In the genomic region with DNA sequence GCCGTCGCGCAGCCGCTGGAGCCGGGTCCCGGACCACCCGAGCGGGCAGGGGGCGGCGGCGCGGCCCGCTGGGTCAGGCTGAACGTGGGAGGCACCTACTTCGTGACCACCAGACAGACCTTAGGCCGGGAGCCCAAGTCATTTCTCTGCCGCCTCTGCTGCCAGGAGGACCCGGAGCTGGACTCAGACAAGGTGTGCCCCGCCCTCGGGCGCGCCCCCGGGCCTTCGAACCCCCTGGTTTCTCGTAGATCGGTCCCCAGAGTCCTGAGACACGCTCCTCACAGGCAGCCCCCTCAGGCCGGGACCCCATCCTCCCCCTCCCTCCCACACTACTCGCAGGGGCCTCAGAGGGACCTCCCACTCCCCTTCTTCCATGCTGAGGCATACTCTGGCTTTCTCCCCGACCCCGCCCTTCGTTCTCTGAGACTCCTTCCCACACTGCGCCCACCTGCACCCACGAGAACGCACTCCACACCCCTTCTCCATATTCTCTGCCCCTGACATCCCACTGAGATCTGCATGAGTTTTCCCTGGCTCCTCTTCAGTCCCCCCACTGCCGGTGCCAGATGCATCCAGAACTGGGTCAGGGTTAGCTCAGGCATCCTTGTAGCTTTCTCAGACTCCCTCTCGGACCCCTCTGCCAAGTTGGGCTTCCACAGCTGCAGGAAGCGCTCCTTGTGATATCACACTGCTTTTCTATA, we compare ENCODE assay signal across 8 cellular contexts. TPM values are rescaled to one million over a fixed set of nuclear protein-coding genes. Genes with fewer than 3 reads are reported as not detected.
DNase-seq lines count a peak whose midpoint lies in the region; ATAC-seq and TF ChIP-seq lines count a peak whose summit lies in the region.

No MANE protein-coding gene starts in this region.

- no peaks in the 10 kb centered on the region for H3K27me3 Mint-ChIP-seq in Calu3 (ENCODE audit: unreplicated experiment)

- ATAC-seq in GM21723 (IDR thresholded peaks at IDR 0.05; ENCODE audit: unreplicated experiment) (peak; percentile 20), HG03378 (IDR thresholded peaks at IDR 0.05; ENCODE audit: unreplicated experiment) (no peak)

- H3K9ac ChIP-seq in iPS-20b (ENCODE audit: low read depth, low read length), result peak overlapping the region; percentile 79

- H3K9me3 Mint-ChIP-seq in Calu3 (ENCODE audit: low read depth, unreplicated experiment), result no peaks in the 10 kb centered on the region

- BruUV-seq in Calu3 (replicated peaks; lab: Mats Ljungman, UMichigan), result no TSS peak

- H3K27me3 ChIP-seq in iPS-20b (ENCODE audit: insufficient read depth, low read length), result no peaks in the 10 kb centered on the region

- H3K4me3 ChIP-seq in astrocyte of the cerebellum (ENCODE audit: low read depth, low read length), result peak overlapping the region; percentile 92
- peak overlapping the region; percentile 92 for H3K4me3 ChIP-seq in iPS-20b (ENCODE audit: low read length)
- peak overlapping the region; percentile 67 to 96 (median 82) for H3K4me3 ChIP-seq in skin epidermis

- H3K4me1 Mint-ChIP-seq in Calu3 (ENCODE audit: low read depth, unreplicated experiment), result peaks cover 24% of the 10 kb centered on the region

- peaks cover 39% of the 10 kb centered on the region for H3K36me3 ChIP-seq in iPS-20b (ENCODE audit: insufficient read depth, low read depth, low read length)

- in situ Hi-C loops in astrocyte of the cerebellum (cut with HindIII; ENCODE audit: low sequenced_read_pairs), result no loop called here

- peak; percentile 24 for DNase-seq in Calu3
- DNase-seq in NCI-H69 (lab: John Stamatoyannopoulos, UW), result peak; percentile 43
- no peak for DNase-seq in astrocyte of the cerebellum (ENCODE audit: low read depth)
- DNase-seq in NCI-H1105 treated with DMSO at 0.1 percent for 48 hours (lab: John Stamatoyannopoulos, UW), result no peak

- H3K4me3 Mint-ChIP-seq in Calu3 (ENCODE audit: low read depth, unreplicated experiment), result peak overlapping the region; percentile 99

- CTCF ChIA-PET in Calu3 (lab: Charles Lee), result interaction anchor here (1.3 kb wide), 1 partner anchor 86 kb away, joined by 5 read pairs; no protein-coding TSS in a partner anchor

- no peak for TF ChIP-seq CTCF in Calu3 (IDR thresholded peaks at IDR 0.05; ENCODE audit: unreplicated experiment)
- no peak for TF ChIP-seq CTCF in astrocyte of the cerebellum (IDR thresholded peaks at IDR 0.05; ENCODE audit: low read depth, low read length, missing control alignments)

- peaks cover 19% of the 10 kb centered on the region; the same call in 1 of the 2 replicates for H3K4me1 ChIP-seq in iPS-20b (ENCODE audit: insufficient read depth, low read length)

- H3K36me3 Mint-ChIP-seq in Calu3 (ENCODE audit: insufficient read depth, unreplicated experiment), result peaks cover 59% of the 10 kb centered on the region

- no peak overlapping the region for H3K27ac ChIP-seq in iPS-20b (ENCODE audit: low read length)
- peak overlapping the region; percentile 67 to 99 (median 92) for H3K27ac ChIP-seq in skin epidermis

- intact Hi-C loops in Calu3 (cut with micrococcal nuclease; ENCODE audit: unreplicated experiment), result no loop called here

- peak overlapping the region; percentile 61 for H3K27ac Mint-ChIP-seq in Calu3 (ENCODE audit: unreplicated experiment)

- no peaks in the 10 kb centered on the region for H3K9me3 ChIP-seq in iPS-20b (ENCODE audit: insufficient read depth, low read depth, low read length)

RNA-seq across cellular contexts. Expression of gene KCTD2, which starts 0.5 kb away (rescaled TPM):
- total RNA-seq in Calu3 (2022), result 24.4 TPM in 2 replicates

RNA-seq across cellular contexts. Expression of gene ATP5PD, which starts 0.8 kb away (rescaled TPM):
- total RNA-seq in Calu3 (2022), result 288 and 289 TPM in 2 replicates

RNA-seq across cellular contexts. Expression of gene MRPL58, which starts 35.1 kb away (rescaled TPM):
- 49.0 and 52.7 TPM in 2 replicates for total RNA-seq in Calu3 (2022)

RNA-seq across cellular contexts. Expression of gene SLC16A5, which starts 40.2 kb away (rescaled TPM):
- total RNA-seq in Calu3 (2022), result 124 and 187 TPM in 2 replicates

Comparison
In these comparisons a context has a peak if more than half of its experiments do, and no peak if none do; other contexts are left out.
1. DNase-seq: peak in Calu3 (single experiment) and NCI-H69 (single experiment); none in astrocyte of the cerebellum (single experiment) and NCI-H1105 treated with DMSO at 0.1 percent for 48 hours (single experiment).
2. Peak in every context shown above with its lines, with median percentiles within 50 percentile points of each other: H3K4me3 ChIP-seq.